ENCODE assay signal across 18 cellular contexts in genomic region chr12:91899056-91899455, GRCh38.
A peak's percentile ranks its signal among the peaks of the same experiment; 100 is the strongest.
DNase-seq lines count a peak whose midpoint lies in the region; ATAC-seq and TF ChIP-seq lines count a peak whose summit lies in the region.
"Had no signal": no experiment of that assay in that cellular context is flagged by ENCODE, and none has a peak within 500 bp of the region (broad histone marks: within the 10 kb centered on the region; RNA-seq: fewer than 3 reads in every experiment).

No MANE protein-coding gene starts in this region.

- no peak overlapping the region for H3K4ac ChIP-seq in neuronal stem cell (ENCODE audit: low read length)

- WGBS in neuronal stem cell (ENCODE audit: extremely low coverage in 2 of 2, insufficient read length in 2 of 2, insufficient replicate concordance in 1 of 2), 2 donors: no CpG with 5 or more reads among the region's 1 CpG

- no peak overlapping the region for H2BK15ac ChIP-seq in neuronal stem cell (ENCODE audit: low read length)

- ATAC-seq in T-helper 17 cell (no peak), left lobe of liver (peak; percentile 68)
- ATAC-seq: CD8-positive, alpha-beta T cell; GM12878 had no signal

- H3K36me3 Mint-ChIP-seq in T-helper 17 cell (ENCODE audit: low read depth) (no peaks in the 10 kb centered on the region), CD14-positive monocyte (no peaks in the 10 kb centered on the region)
- peaks cover 0 to 48% (median 11%) of the 10 kb centered on the region in 3 donors for H3K36me3 Mint-ChIP-seq in CD8-positive, alpha-beta memory T cell

- POLR2A ChIA-PET in CD8-positive, alpha-beta memory T cell (lab: Charles Lee): no interaction called here

- no peaks in the 10 kb centered on the region for H3K79me1 ChIP-seq in neuronal stem cell (ENCODE audit: low read depth, low read length)

- DNase-seq in cardiac muscle cell (ENCODE audit: low read depth in 1 of 2, low spot score in 1 of 2) (no peak), left ventricle myocardium inferior (no peak), T-helper 17 cell (no peak), left lobe of liver (ENCODE audit: low spot score) (no peak), neuronal stem cell (ENCODE audit: low spot score) (no peak), D341Med (ENCODE audit: low spot score) (no peak), CD14-positive monocyte (ENCODE audit: low spot score) (no peak)
- no peak for DNase-seq in CD8-positive, alpha-beta memory T cell
- DNase-seq: 8988T; CD8-positive, alpha-beta T cell; COR-L47; DMS153; DND-41; EL; GM23248 had no signal

- H3K9me3 Mint-ChIP-seq in CD8-positive, alpha-beta memory T cell: peaks cover 5 to 17% (median 7%) of the 10 kb centered on the region in 5 donors
- peaks cover 0 to 14% (median 3%) of the 10 kb centered on the region in 7 donors for H3K9me3 Mint-ChIP-seq in CD14-positive monocyte

- H3K27ac ChIP-seq in cardiac muscle cell: peak overlapping the region; percentile 85
- no peak overlapping the region for H3K27ac ChIP-seq in left ventricle myocardium inferior (replicated peaks)
- H3K27ac ChIP-seq in neuronal stem cell (replicated peaks; ENCODE audit: low read length): peak overlapping the region; percentile 10
- no peak overlapping the region for H3K27ac ChIP-seq in CD8-positive, alpha-beta memory T cell (ENCODE audit: low read depth, low read length)
- H3K27ac ChIP-seq: BLaER1, GM23248 had no signal

- H3K18ac ChIP-seq in neuronal stem cell (ENCODE audit: low read length): no peak overlapping the region

- H3K4me1 ChIP-seq in cardiac muscle cell (ENCODE audit: low read depth) (peaks cover 32% of the 10 kb centered on the region), left ventricle myocardium inferior (peaks cover 20% of the 10 kb centered on the region), neuronal stem cell (ENCODE audit: control insufficient read depth in 2 of 2, insufficient read depth in 1 of 2, low read depth in 1 of 2, low read length in 2 of 2) (peaks cover 5 to 15% of the 10 kb centered on the region in 2 donors)
- no peaks in the 10 kb centered on the region for H3K4me1 ChIP-seq in CD8-positive, alpha-beta memory T cell (ENCODE audit: insufficient read depth, low read length)
- H3K4me1 ChIP-seq: BLaER1 had no signal

- H3K27me3 ChIP-seq in cardiac muscle cell (no peaks in the 10 kb centered on the region), left ventricle myocardium inferior (ENCODE audit: low read depth) (no peaks in the 10 kb centered on the region), neuronal stem cell (ENCODE audit: control insufficient read depth in 3 of 3, insufficient read depth in 3 of 3, low read depth in 1 of 3, low read length in 3 of 3) (no peaks in the 10 kb centered on the region)
- no peaks in the 10 kb centered on the region for H3K27me3 ChIP-seq in CD8-positive, alpha-beta memory T cell (ENCODE audit: insufficient read depth, low read length, poor library complexity, severe bottlenecking)
- H3K27me3 ChIP-seq: BLaER1 had no signal

- H3K4me3 ChIP-seq in cardiac muscle cell (no peak overlapping the region), left ventricle myocardium inferior (no peak overlapping the region), neuronal stem cell (ENCODE audit: low read length in 2 of 2) (no peak overlapping the region)
- no peak overlapping the region for H3K4me3 ChIP-seq in CD8-positive, alpha-beta memory T cell (ENCODE audit: low read length)
- H3K4me3 ChIP-seq: BLaER1, GM12878, GM23248, HAP-1 had no signal

- H3K9me3 ChIP-seq in cardiac muscle cell (ENCODE audit: low read depth): no peaks in the 10 kb centered on the region
- H3K9me3 ChIP-seq in left ventricle myocardium inferior (replicated peaks): peaks cover 8% of the 10 kb centered on the region
- H3K9me3 ChIP-seq in T-helper 17 cell (ENCODE audit: control insufficient read depth, low read length, poor library complexity, severe bottlenecking): no peaks in the 10 kb centered on the region
- peaks cover 5 to 12% of the 10 kb centered on the region in 2 donors for H3K9me3 ChIP-seq in neuronal stem cell (replicated peaks in 1 of 2; ENCODE audit: control insufficient read depth in 2 of 2, insufficient read depth in 1 of 2, low read depth in 1 of 2, low read length in 2 of 2)
- no peaks in the 10 kb centered on the region for H3K9me3 ChIP-seq in CD8-positive, alpha-beta memory T cell (ENCODE audit: low read length)
- H3K9me3 ChIP-seq: BLaER1, HAP-1 had no signal

- H3K23ac ChIP-seq in neuronal stem cell (ENCODE audit: low read depth, low read length, poor library complexity): no peak overlapping the region

- TF ChIP-seq CTCF in cardiac muscle cell (IDR thresholded peaks at IDR 0.05; ENCODE audit: low read depth, low read length): no peak
- no peak for TF ChIP-seq CTCF in left ventricle myocardium inferior (IDR thresholded peaks at IDR 0.05; ENCODE audit: borderline replicate concordance)
- no peak for TF ChIP-seq CTCF in CD14-positive monocyte (IDR thresholded peaks at IDR 0.05)

- no peak overlapping the region for H2BK5ac ChIP-seq in neuronal stem cell (ENCODE audit: low read length)

- no peak overlapping the region for H3K4me3 Mint-ChIP-seq in T-helper 17 cell
- H3K4me3 Mint-ChIP-seq in CD8-positive, alpha-beta memory T cell: no peak overlapping the region
- H3K4me3 Mint-ChIP-seq in CD14-positive monocyte: no peak overlapping the region
- H3K4me3 Mint-ChIP-seq: CD8-positive, alpha-beta T cell had no signal

- no peak overlapping the region for H4K8ac ChIP-seq in neuronal stem cell (ENCODE audit: low read depth, low read length)

- no peak overlapping the region for H2BK120ac ChIP-seq in neuronal stem cell (ENCODE audit: low read depth, low read length)

- no peak overlapping the region for H2AK5ac ChIP-seq in neuronal stem cell (ENCODE audit: low read depth, low read length)

- no peak overlapping the region for H3K14ac ChIP-seq in neuronal stem cell (ENCODE audit: low read length)

- intact Hi-C loops in left ventricle myocardium inferior (cut with micrococcal nuclease): no loop called here
- intact Hi-C loops in CD14-positive monocyte (cut with micrococcal nuclease): no loop called here

- H3K9ac ChIP-seq in neuronal stem cell (ENCODE audit: low read depth, low read length, poor library complexity): no peak overlapping the region
- H3K9ac ChIP-seq: BLaER1, GM23248 had no signal

- H3K27ac Mint-ChIP-seq in T-helper 17 cell: peak overlapping the region; percentile 10
- no peak overlapping the region for H3K27ac Mint-ChIP-seq in CD8-positive, alpha-beta memory T cell
- no peak overlapping the region for H3K27ac Mint-ChIP-seq in CD14-positive monocyte
- H3K27ac Mint-ChIP-seq: CD8-positive, alpha-beta T cell had no signal

- no peak overlapping the region for H2BK12ac ChIP-seq in neuronal stem cell (ENCODE audit: low read length)

- H3K27me3 Mint-ChIP-seq in T-helper 17 cell (no peaks in the 10 kb centered on the region), CD14-positive monocyte (ENCODE audit: low read depth in 3 of 3) (peaks cover 0 to 5% (median 0%) of the 10 kb centered on the region in 3 donors)
- no peaks in the 10 kb centered on the region for H3K27me3 Mint-ChIP-seq in CD8-positive, alpha-beta memory T cell

- CTCF ChIA-PET in CD8-positive, alpha-beta memory T cell (lab: Charles Lee): interaction anchor here (1.0 kb wide), 1 partner anchor 32 kb away, joined by 3 read pairs; no protein-coding TSS in a partner anchor

- no peak overlapping the region for H3K4me2 ChIP-seq in neuronal stem cell (ENCODE audit: insufficient read depth, low read length, poor library complexity, severe bottlenecking)
- H3K4me2 ChIP-seq: BLaER1 had no signal

- H2AFZ ChIP-seq in neuronal stem cell (ENCODE audit: low read length): no peak overlapping the region
- H2AFZ ChIP-seq: GM23248 had no signal

- H4K91ac ChIP-seq in neuronal stem cell (ENCODE audit: low read depth, low read length, poor library complexity): no peak overlapping the region

- H3K4me1 Mint-ChIP-seq in T-helper 17 cell: peaks cover 2% of the 10 kb centered on the region
- peaks cover 13 to 26% (median 23%) of the 10 kb centered on the region in 3 donors for H3K4me1 Mint-ChIP-seq in CD8-positive, alpha-beta memory T cell
- no peaks in the 10 kb centered on the region for H3K4me1 Mint-ChIP-seq in CD14-positive monocyte

- no peaks in the 10 kb centered on the region for H3K36me3 ChIP-seq in cardiac muscle cell
- no peaks in the 10 kb centered on the region for H3K36me3 ChIP-seq in left ventricle myocardium inferior
- H3K36me3 ChIP-seq in neuronal stem cell (replicated peaks in 1 of 2; ENCODE audit: control insufficient read depth in 2 of 2, insufficient read depth in 2 of 2, low read length in 2 of 2): no peaks in the 10 kb centered on the region
- no peaks in the 10 kb centered on the region for H3K36me3 ChIP-seq in CD8-positive, alpha-beta memory T cell (ENCODE audit: insufficient read depth, low read length)
- H3K36me3 ChIP-seq: BLaER1, HAP-1 had no signal

Comparison
In these comparisons a context has a peak if more than half of its experiments do, and no peak if none do; other contexts are left out.
1. H3K27ac ChIP-seq: peak in cardiac muscle cell (single experiment) and neuronal stem cell (single experiment); none in left ventricle myocardium inferior (single experiment) and CD8-positive, alpha-beta memory T cell (single experiment).